8 cellular contexts compared by ENCODE assay signal in genomic region chr13:110875243-110875642, GRCh38. TPM values are rescaled to one million over a fixed set of nuclear protein-coding genes. Genes with fewer than 3 reads are reported as not detected.
DNase-seq lines count a peak whose midpoint lies in the region; ATAC-seq, FAIRE-seq and TF ChIP-seq lines count a peak whose summit lies in the region.
"Had no signal": no experiment of that assay in that cellular context is flagged by ENCODE, and none has a peak within 500 bp of the region (broad histone marks: within the 10 kb centered on the region; RNA-seq: fewer than 3 reads in every experiment).

No MANE protein-coding gene starts in this region.

- peaks cover 4% of the 10 kb centered on the region for H3K4me1 Mint-ChIP-seq in progenitor cell of endocrine pancreas (ENCODE audit: low read depth)

- no peak for TF ChIP-seq EP300 in H1 (IDR thresholded peaks at IDR 0.05; ENCODE audit: borderline replicate concordance in 1 of 2, low read depth in 2 of 2, low read length in 2 of 2)

- no peak overlapping the region for H3K4ac ChIP-seq in H1 (replicated peaks; ENCODE audit: insufficient read length, low read depth, low read length)

- peak overlapping the region; percentile 80 for H3K27ac ChIP-seq in Panc1 (ENCODE audit: low read length)
- no peak overlapping the region for H3K27ac ChIP-seq in H1 (ENCODE audit: low read depth, low read length)
- H3K27ac ChIP-seq: testis had no signal

- H4K20me1 ChIP-seq in H1 (replicated peaks in 1 of 2; ENCODE audit: control insufficient read depth in 1 of 2, insufficient read depth in 2 of 2, low read length in 2 of 2), result peaks cover 0 to 7% of the 10 kb centered on the region in 2 experiments

- no peak overlapping the region for H2BK20ac ChIP-seq in H1 (ENCODE audit: low read length)

- peaks cover 15% of the 10 kb centered on the region for H3K27me3 Mint-ChIP-seq in progenitor cell of endocrine pancreas

- no TSS peak for BruUV-seq in Panc1 (replicated peaks; lab: Mats Ljungman, UMichigan)

- H3K27me3 ChIP-seq in Panc1 (ENCODE audit: control insufficient read depth, insufficient read depth, low read length), result no peaks in the 10 kb centered on the region
- 0 out of 7 replicates have a peak, but pooled peaks cover 0 to 5% (median 0%) of the 10 kb centered on the region in 4 experiments for H3K27me3 ChIP-seq in H1 (replicated peaks in 1 of 4; ENCODE audit: control insufficient read depth in 3 of 4, extremely low read depth in 1 of 4, insufficient read depth in 3 of 4, low read length in 3 of 4)
- H3K27me3 ChIP-seq: testis had no signal

- H3K79me1 ChIP-seq in H1 (ENCODE audit: low read depth, low read length), result no peaks in the 10 kb centered on the region; the same call in 1 of the 2 replicates

- FAIRE-seq in GM12892 (lab: Jason Lieb, UNC), result peak; percentile 17
- FAIRE-seq in H1 (lab: Jason Lieb, UNC), result peak; percentile 13

- TF ChIP-seq POLR2A in GM12892 (IDR thresholded peaks at IDR 0.05; ENCODE audit: low read depth, low read length), result no peak
- no peak for TF ChIP-seq POLR2A in H1 (IDR thresholded peaks at IDR 0.05; ENCODE audit: control extremely low read depth in 1 of 2, low read depth in 2 of 2, low read length in 2 of 2)

- peaks cover 10% of the 10 kb centered on the region for H3K23me2 ChIP-seq in H1 (ENCODE audit: low read depth, low read length)

- H3K4me1 ChIP-seq in Panc1 (ENCODE audit: control insufficient read depth, insufficient read depth, low read length) (peaks cover 14% of the 10 kb centered on the region), H1 (replicated peaks in 1 of 4; ENCODE audit: control insufficient read depth in 3 of 4, insufficient read depth in 4 of 4, low read length in 3 of 4) (peaks cover 0 to 16% (median 8%) of the 10 kb centered on the region in 4 experiments; a peak in 5 of 7 replicates)

- H3K23ac ChIP-seq in H1 (ENCODE audit: insufficient read length), result no peak overlapping the region

- intact Hi-C loops in Panc1 (cut with micrococcal nuclease; ENCODE audit: unreplicated experiment), result no loop called here

- H3K36me3 Mint-ChIP-seq in progenitor cell of endocrine pancreas (ENCODE audit: insufficient read depth), result peaks cover 2% of the 10 kb centered on the region

- CTCF ChIA-PET in Panc1 (lab: Charles Lee), result no interaction called here
- CTCF ChIA-PET in H1 (lab: Charles Lee; ENCODE audit: partially characterized antibody), result interaction anchor here (0.7 to 3.1 kb wide), 6 partner anchors 9 to 1758 kb away, joined by 3 to 14 read pairs (median 3); no protein-coding TSS in a partner anchor

- H2AFZ ChIP-seq in H1 (ENCODE audit: low read length), result no peak overlapping the region

- POLR2A ChIA-PET in Panc1 (lab: Charles Lee) (no interaction called here), H1 (lab: Charles Lee; ENCODE audit: partially characterized antibody) (interaction anchor here (0.7 to 2.7 kb wide), 3 partner anchors 9 to 18 kb away, joined by 5 to 16 read pairs (median 7); no protein-coding TSS in a partner anchor)

- peak overlapping the region; percentile 32 to 52 for H3K4me3 ChIP-seq in Panc1 (ENCODE audit: low read depth in 2 of 2, low read length in 2 of 2)
- H3K4me3 ChIP-seq in H1 (ENCODE audit: extremely low read depth in 1 of 4, insufficient read depth in 2 of 4, low read depth in 3 of 4, low read length in 4 of 4), result no peak overlapping the region; a peak in 1 of 8 replicates

- H3K36me3 ChIP-seq in Panc1 (ENCODE audit: control insufficient read depth, insufficient read depth, low read length) (no peaks in the 10 kb centered on the region), H1 (ENCODE audit: control insufficient read depth in 2 of 4, insufficient read depth in 4 of 4, low read length in 3 of 4) (0 out of 8 replicates have a peak, but pooled peaks cover 0 to 2% (median 0%) of the 10 kb centered on the region in 4 experiments)

- H3K9me3 Mint-ChIP-seq in progenitor cell of endocrine pancreas (ENCODE audit: low read depth), result peaks cover 3% of the 10 kb centered on the region

- TF ChIP-seq CTCF in Panc1 (IDR thresholded peaks at IDR 0.05) (no peak), H1 (IDR thresholded peaks at IDR 0.05; ENCODE audit: control extremely low read depth in 1 of 3, insufficient read depth in 1 of 3, low read depth in 1 of 3, low read length in 3 of 3) (no peak), progenitor cell of endocrine pancreas (IDR thresholded peaks at IDR 0.05; ENCODE audit: unreplicated experiment) (no peak)

- H3K18ac ChIP-seq in H1 (ENCODE audit: extremely low read depth, low read length), result no peak overlapping the region

- no peak overlapping the region for H3K27ac Mint-ChIP-seq in progenitor cell of endocrine pancreas

- no peak overlapping the region for H4K91ac ChIP-seq in H1 (replicated peaks; ENCODE audit: insufficient read length, low read length)

- H2BK5ac ChIP-seq in H1 (ENCODE audit: low read depth, low read length), result no peak overlapping the region

- no peak overlapping the region for H4K8ac ChIP-seq in H1 (ENCODE audit: extremely low read depth, insufficient read depth, low read length)

- no peak for ATAC-seq in Panc1

- 84% methylated on average over 8 of the region's 8 CpGs; no CpG with 5 or more reads in 1 of the 2 experiments for WGBS in H1 (ENCODE audit: extremely low coverage in 1 of 2, insufficient coverage in 1 of 2, insufficient read length in 1 of 2, insufficient replicate concordance in 2 of 2, low coverage in 1 of 2, low lambda C conversion rate in 2 of 2, missing lambda C conversion rate in 1 of 2), 2 experiments

- H2BK12ac ChIP-seq in H1 (ENCODE audit: low read depth, low read length), result no peak overlapping the region

- H2AK5ac ChIP-seq in H1 (ENCODE audit: low read depth, low read length), result no peak overlapping the region

- no peak overlapping the region for H4K5ac ChIP-seq in H1 (ENCODE audit: insufficient read length, low read depth, low read length)

- TF ChIP-seq RAD21 in H1 (IDR thresholded peaks at IDR 0.05 in 1 of 2, conservative IDR thresholded peaks at IDR 0.05 in 1 of 2; ENCODE audit: low read depth in 2 of 2, low read length in 2 of 2), result no peak

- peak overlapping the region; percentile 93 to 98; a peak in 3 of 4 replicates for H3K4me2 ChIP-seq in H1 (ENCODE audit: insufficient read depth in 1 of 2, low read depth in 2 of 2, low read length in 2 of 2)

- H3K56ac ChIP-seq in H1 (replicated peaks; ENCODE audit: insufficient read length, low read depth, low read length), result no peak overlapping the region

- in situ Hi-C loops in Panc1 (cut with HindIII; ENCODE audit: low pct_unique_long_range_greater_than_20kb, low sequenced_read_pairs), result no loop called here

- H3K14ac ChIP-seq in H1 (ENCODE audit: insufficient read length), result no peak overlapping the region

- peaks cover 0 to 6% of the 10 kb centered on the region in 2 experiments; a peak in 1 of 4 replicates for H3K79me2 ChIP-seq in H1 (ENCODE audit: control insufficient read depth in 1 of 2, insufficient read depth in 2 of 2, low read length in 2 of 2)

- peak overlapping the region; percentile 67 for H3K4me3 Mint-ChIP-seq in progenitor cell of endocrine pancreas (ENCODE audit: low read depth)

- DNase-seq in GM12892 (ENCODE audit: insufficient read length), result no peak
- DNase-seq in Panc1 (ENCODE audit: low read depth, low spot score), result no peak
- no peak for DNase-seq in H1 (ENCODE audit: low read depth in 1 of 2, low spot score in 2 of 2)
- no peak for DNase-seq in progenitor cell of endocrine pancreas (ENCODE audit: low spot score, unreplicated experiment)
- no peak for DNase-seq in putamen (ENCODE audit: low spot score)
- no peak for DNase-seq in NK-92 (lab: John Stamatoyannopoulos, UW; ENCODE audit: unreplicated experiment)
- DNase-seq in NCI-H526 (lab: John Stamatoyannopoulos, UW), result no peak

- H2BK15ac ChIP-seq in H1 (ENCODE audit: low read length), result no peak overlapping the region

- no peak overlapping the region for H2BK120ac ChIP-seq in H1 (replicated peaks; ENCODE audit: low read depth, low read length)

- H3K9ac ChIP-seq in H1 (replicated peaks in 1 of 4; ENCODE audit: extremely low read depth in 1 of 4, low read depth in 3 of 4, low read length in 3 of 4), result no peak overlapping the region; a peak in 1 of 7 replicates

- no peaks in the 10 kb centered on the region for H3K9me3 ChIP-seq in Panc1 (ENCODE audit: control insufficient read depth, insufficient read depth, low read depth, low read length)
- peaks cover 0 to 5% of the 10 kb centered on the region in 2 experiments; a peak in 1 of 4 replicates for H3K9me3 ChIP-seq in H1 (ENCODE audit: insufficient read depth in 2 of 2, low read depth in 1 of 2, low read length in 1 of 2)
- H3K9me3 ChIP-seq: testis had no signal

TF ChIP-seq in H1, 55 proteins besides CTCF, POLR2A, EP300 and RAD21:
- TF ChIP-seq KDM5A (IDR thresholded peaks at IDR 0.05; ENCODE audit: low read length) (no peak), CBX5 (IDR thresholded peaks at IDR 0.05; ENCODE audit: low read depth, low read length) (no peak), SAP30 (IDR thresholded peaks at IDR 0.05; ENCODE audit: insufficient read depth, insufficient replicate concordance, low read length) (no peak)

RNA-seq across cellular contexts. Expression of gene ANKRD10, which starts 39.6 kb away (rescaled TPM):
- polyA plus RNA-seq in GM12892 (2012; ENCODE audit: missing spikeins), result 115 TPM
- total RNA-seq in Panc1 (2021; ENCODE audit: unreplicated experiment) (76.8 TPM), progenitor cell of endocrine pancreas (228 and 235 TPM in 2 replicates)
- polyA plus RNA-seq in Panc1 (2012; ENCODE audit: insufficient read length), result 40.9 TPM
- 201 and 218 TPM in 2 replicates for total RNA-seq in H1 (2021; fragmentation: NEBNext Ultra II Directional; extraction: Animal tissue kit (Norgen Biotek cat#: 25700))
- 146 and 153 TPM in 2 replicates for polyA plus RNA-seq in H1 (2011; rRNA removed)
- 188 TPM for polyA plus RNA-seq in H1 (2011; cell fraction: cytosol; rRNA removed)
- polyA plus RNA-seq in H1 (2011; cell fraction: nucleus; rRNA removed), result 274 TPM
- polyA plus RNA-seq in H1 (2012, experiment 1 of 2), result 150 to 219 TPM (median 165 TPM) in 4 replicates
- polyA plus RNA-seq in H1 (2012, experiment 2 of 2), result 51.7 TPM
- polyA plus RNA-seq in H1 (2013, experiment 1 of 2), result 152 TPM
- 135 TPM for polyA plus RNA-seq in H1 (2013, experiment 2 of 2)
- 161 and 189 TPM in 2 replicates for polyA minus RNA-seq in H1 (2011; rRNA and poly(A)+ RNA removed)
- 312 TPM for polyA minus RNA-seq in H1 (2011; cell fraction: cytosol; rRNA and poly(A)+ RNA removed)
- 593 TPM for polyA minus RNA-seq in H1 (2011; cell fraction: nucleus; rRNA and poly(A)+ RNA removed)

Comparison
In these comparisons a context has a peak if more than half of its experiments do, and no peak if none do; other contexts are left out.
1. H3K4me3 ChIP-seq: peak in Panc1 (2 of 2); none in H1 (0 of 4).